ENCODE assay signal across 22 cellular contexts in genomic region chr7:91918356-91918755, GRCh38.
"Had no signal": no experiment of that assay in that cellular context is flagged by ENCODE, and none has a peak within 500 bp of the region (broad histone marks: within the 10 kb centered on the region; RNA-seq: fewer than 3 reads in every experiment).

No MANE protein-coding gene starts in this region.

- DNase-seq: dermis blood vessel endothelial cell; dorsolateral prefrontal cortex; effector CD4-positive, alpha-beta T cell; effector memory CD4-positive, alpha-beta T cell; foreskin keratinocyte; glutamatergic neuron; head of caudate nucleus; heart right ventricle; hippocampal formation; left cardiac atrium; left lung; left ventricle myocardium superior; lower lobe of right lung; mesenchymal stem cell; mucosa of descending colon; naive B cell; naive thymus-derived CD8-positive, alpha-beta T cell had no signal

- H3K27ac ChIP-seq: coronary artery, dorsolateral prefrontal cortex, esophagus muscularis mucosa, foreskin keratinocyte, heart right ventricle, left lung, lower lobe of right lung had no signal

- H3K4me3 ChIP-seq: coronary artery, dorsolateral prefrontal cortex, esophagus muscularis mucosa, heart right ventricle, left lung, lower lobe of right lung, mucosa of descending colon had no signal

- H3K9me3 Mint-ChIP-seq: mesothelial cell of epicardium; naive B cell; naive thymus-derived CD8-positive, alpha-beta T cell had no signal

- ATAC-seq: foreskin keratinocyte; heart right ventricle; left cardiac atrium; left lung; left ventricle myocardium superior; lower lobe of right lung; mucosa of descending colon; naive thymus-derived CD8-positive, alpha-beta T cell had no signal

- FAIRE-seq: endothelial cell of umbilical vein, keratinocyte had no signal

- H3K36me3 ChIP-seq: esophagus muscularis mucosa, heart right ventricle, left lung, lower lobe of right lung had no signal

- H3K4me3 Mint-ChIP-seq: mesothelial cell of epicardium; naive B cell; naive thymus-derived CD8-positive, alpha-beta T cell had no signal

- H3K4me1 ChIP-seq: foreskin keratinocyte, heart right ventricle, left lung, lower lobe of right lung had no signal

- H3K9me3 ChIP-seq: esophagus muscularis mucosa, heart right ventricle, left lung, lower lobe of right lung, mucosa of descending colon had no signal

- H3K27me3 ChIP-seq: dorsolateral prefrontal cortex, esophagus muscularis mucosa, foreskin keratinocyte, left lung had no signal

- H3K36me3 Mint-ChIP-seq: mesothelial cell of epicardium; naive B cell; naive thymus-derived CD8-positive, alpha-beta T cell had no signal

- H3K4me1 Mint-ChIP-seq: naive B cell; naive thymus-derived CD8-positive, alpha-beta T cell had no signal

- H3K27ac Mint-ChIP-seq: mesothelial cell of epicardium; naive B cell; naive thymus-derived CD8-positive, alpha-beta T cell had no signal
